ENCODE assay signal across 9 cellular contexts in the genomic region with DNA sequence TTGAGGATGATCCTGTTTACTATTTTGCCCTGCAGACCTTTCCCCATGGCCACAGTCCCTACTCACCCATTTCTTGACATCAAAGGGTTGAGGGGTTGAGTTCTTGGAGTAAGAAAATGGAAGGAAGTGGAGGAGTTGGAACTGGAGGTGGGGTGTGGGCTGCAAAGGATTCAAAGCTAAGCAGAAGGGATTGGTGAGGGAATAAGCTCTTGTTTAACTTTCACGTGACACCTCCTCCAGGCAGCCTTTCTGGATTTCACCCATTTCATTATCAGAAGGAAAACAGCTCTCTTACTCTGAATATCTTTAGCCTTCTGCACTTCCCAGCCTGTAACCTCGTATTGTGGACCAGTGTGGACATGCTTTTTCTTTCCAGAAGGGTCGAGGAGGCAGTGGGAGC. TPM values are rescaled to one million over a fixed set of nuclear protein-coding genes. Genes with fewer than 3 reads are reported as not detected.
A peak's percentile ranks its signal among the peaks of the same experiment; 100 is the strongest.
DNase-seq lines count a peak whose midpoint lies in the region; ATAC-seq, FAIRE-seq and TF ChIP-seq lines count a peak whose summit lies in the region.
"Had no signal": no experiment of that assay in that cellular context is flagged by ENCODE, and none has a peak within 500 bp of the region (broad histone marks: within the 10 kb centered on the region; RNA-seq: fewer than 3 reads in every experiment).

No MANE protein-coding gene starts in this region.

- peaks cover 7% of the 10 kb centered on the region for H3K36me3 Mint-ChIP-seq in astrocyte (ENCODE audit: low read depth, unreplicated experiment)
- H3K36me3 Mint-ChIP-seq in naive B cell = no peaks in the 10 kb centered on the region

- CTCF ChIA-PET in AG04449 (lab: Yijun Ruan, JAX) = interaction anchor here (0.9 to 1.9 kb wide), 4 partner anchors 8 to 226 kb away, joined by 3 to 10 read pairs (median 3); partner anchors contain the start of genes MOSPD3 and SLC12A9

- H3K27me3 Mint-ChIP-seq in astrocyte (ENCODE audit: low read depth, unreplicated experiment) (peaks cover 43% of the 10 kb centered on the region), naive B cell (no peaks in the 10 kb centered on the region)

- no peaks in the 10 kb centered on the region for H3K9me3 Mint-ChIP-seq in astrocyte (ENCODE audit: unreplicated experiment)
- H3K9me3 Mint-ChIP-seq in naive B cell = no peaks in the 10 kb centered on the region

- ATAC-seq in naive B cell (ENCODE audit: low read depth in 2 of 2) = no peak
- no peak for ATAC-seq in HG02938 (IDR thresholded peaks at IDR 0.05; ENCODE audit: unreplicated experiment)
- ATAC-seq in GM21723 (IDR thresholded peaks at IDR 0.05; ENCODE audit: unreplicated experiment) = no peak
- ATAC-seq in HG02678 (IDR thresholded peaks at IDR 0.05; ENCODE audit: unreplicated experiment) = no peak

- POLR2A ChIA-PET in AG04449 (lab: Yijun Ruan, JAX) = interaction anchor here (0.6 kb wide), 1 partner anchor 530 kb away, joined by 3 read pairs; no protein-coding TSS in a partner anchor

- H3K9ac ChIP-seq in astrocyte (ENCODE audit: low read length) = no peak overlapping the region

- DNase-seq in AG04449 (ENCODE audit: low read depth, low spot score) = no peak
- DNase-seq in HL-60 (ENCODE audit: low read depth in 1 of 2, low spot score in 1 of 2) = no peak
- no peak for DNase-seq in astrocyte (ENCODE audit: low read depth)
- no peak for DNase-seq in naive B cell
- no peak for DNase-seq in SW480 (ENCODE audit: low spot score)

- TF ChIP-seq CTCF in AG04449 (IDR thresholded peaks at IDR 0.05; ENCODE audit: insufficient read depth, low read length, missing control alignments) (no peak), HL-60 (IDR thresholded peaks at IDR 0.05; ENCODE audit: insufficient read depth, low read length) (no peak), astrocyte (IDR thresholded peaks at IDR 0.05; ENCODE audit: insufficient read depth, low read depth, low read length) (no peak)

- no peak for FAIRE-seq in astrocyte (lab: Jason Lieb, UNC)

- H4K20me1 ChIP-seq in astrocyte (ENCODE audit: insufficient read depth, low read length) = no peaks in the 10 kb centered on the region

- no peaks in the 10 kb centered on the region for H3K4me1 ChIP-seq in astrocyte (ENCODE audit: insufficient read depth, low read length)

- H3K36me3 ChIP-seq in astrocyte (ENCODE audit: insufficient read depth, low read length) = no peaks in the 10 kb centered on the region
- H3K36me3 ChIP-seq: adrenal gland had no signal

- peak overlapping the region; percentile 53 for H3K4me3 ChIP-seq in AG04449 (ENCODE audit: low read depth, low read length)
- H3K4me3 ChIP-seq in HL-60 (replicated peaks; ENCODE audit: insufficient read depth, low read length) = peak overlapping the region; percentile 29; the same call in 1 of the 2 replicates
- peak overlapping the region; percentile 28 for H3K4me3 ChIP-seq in astrocyte (ENCODE audit: insufficient read depth, low read depth, low read length)

- no peak overlapping the region for H3K4me3 Mint-ChIP-seq in astrocyte (ENCODE audit: unreplicated experiment)
- H3K4me3 Mint-ChIP-seq in naive B cell = peak overlapping the region in 7 of 8 donors; percentile 76 to 86 (median 77)

- H2AFZ ChIP-seq in astrocyte (ENCODE audit: low read depth, low read length) = peak overlapping the region; percentile 81

- peak overlapping the region; percentile 86 for H3K4me2 ChIP-seq in astrocyte (ENCODE audit: low read length)

- H3K9me3 ChIP-seq in astrocyte (ENCODE audit: insufficient read depth, low read depth, low read length) = no peaks in the 10 kb centered on the region
- H3K9me3 ChIP-seq: adrenal gland had no signal

- H3K27me3 ChIP-seq in HL-60 (ENCODE audit: insufficient read depth, poor library complexity, severe bottlenecking) = no peaks in the 10 kb centered on the region
- no peaks in the 10 kb centered on the region for H3K27me3 ChIP-seq in astrocyte (ENCODE audit: insufficient read depth, low read length)
- H3K27me3 ChIP-seq: adrenal gland had no signal

- no peak overlapping the region for H3K27ac ChIP-seq in HL-60 (replicated peaks)
- H3K27ac ChIP-seq in astrocyte (ENCODE audit: low read depth, low read length) = no peak overlapping the region

- H3K4me1 Mint-ChIP-seq in astrocyte (ENCODE audit: low read depth, unreplicated experiment) (no peaks in the 10 kb centered on the region), naive B cell (peaks cover 0 to 25% (median 13%) of the 10 kb centered on the region in 3 donors)

- H3K27ac Mint-ChIP-seq in astrocyte (ENCODE audit: unreplicated experiment) (peak overlapping the region; percentile 58), naive B cell (peak overlapping the region in 1 of 6 donors; percentile 16)

- no peaks in the 10 kb centered on the region for H3K79me2 ChIP-seq in astrocyte (ENCODE audit: insufficient read depth, low read length)

RNA-seq across cellular contexts. Expression of gene MOSPD3, which starts 13.7 kb away (rescaled TPM):
- total RNA-seq in astrocyte = 18.8 and 20.2 TPM in 2 replicates
- 10 to 100 TPM in 5 of 6 donors, 1 to 10 TPM in 1; 7.7 to 18.2 (median 13.1) TPM for polyA plus RNA-seq in naive B cell (ENCODE audit: low read depth in 6 of 6)

RNA-seq across cellular contexts. Expression of gene TFR2, which starts 15.3 kb away (rescaled TPM):
- total RNA-seq in astrocyte = 0.26 and 0.50 TPM in 2 replicates
- polyA plus RNA-seq in naive B cell (ENCODE audit: low read depth in 6 of 6) = 1 to 10 TPM in 1 of 6 donors, under 1 TPM in 3, not detected in 2; 0.58 to 1.3 (median 0.65) TPM

RNA-seq across cellular contexts. Expression of gene PCOLCE, which starts 23.9 kb away (rescaled TPM):
- 10.8 and 15.5 TPM in 2 replicates for total RNA-seq in astrocyte
- polyA plus RNA-seq in naive B cell (ENCODE audit: low read depth in 6 of 6) = 1 to 10 TPM in 1 of 6 donors, under 1 TPM in 4, not detected in 1; 0.23 to 1.1 (median 0.86) TPM

RNA-seq across cellular contexts. Expression of gene ACTL6B, which starts 30.2 kb away (rescaled TPM):
- not detected in 2 replicates for total RNA-seq in astrocyte
- not detected for polyA plus RNA-seq in naive B cell (ENCODE audit: low read depth in 6 of 6)

RNA-seq across cellular contexts. Expression of gene FBXO24, which starts 39.9 kb away (rescaled TPM):
- 0.17 and 0.52 TPM in 2 replicates for total RNA-seq in astrocyte
- polyA plus RNA-seq in naive B cell (ENCODE audit: low read depth in 6 of 6) = 1 to 10 TPM in 2 of 6 donors, under 1 TPM in 3, not detected in 1; 0.13 to 1.7 (median 0.89) TPM
